ENCODE assay signal across 8 cellular contexts in genomic region chr11:27471067-27471587, GRCh38. TPM values are rescaled to one million over a fixed set of nuclear protein-coding genes. Genes with fewer than 3 reads are reported as not detected.
DNase-seq lines count a peak whose midpoint lies in the region; ATAC-seq and TF ChIP-seq lines count a peak whose summit lies in the region.

No MANE protein-coding gene starts in this region.

- H3K27me3 ChIP-seq in HAP-1 (ENCODE audit: low read depth) (no peaks in the 10 kb centered on the region), left lung (peaks cover 0 to 54% of the 10 kb centered on the region in 2 donors), thoracic aorta (replicated peaks; ENCODE audit: insufficient read depth) (no peaks in the 10 kb centered on the region)

- in situ Hi-C loops in HAP-1 (cut with MboI; ENCODE audit: low sequenced_read_pairs) = loop anchor here (25.0 kb wide), 1 partner anchor 109 kb away; the partner anchor contains the start of gene CCDC34

- POLR2A ChIA-PET in AG04449 (lab: Yijun Ruan, JAX) = no interaction called here

- H3K4me3 ChIP-seq in AG04449 (ENCODE audit: low read depth, low read length) = peak overlapping the region; percentile 75
- peak overlapping the region; percentile 65 for H3K4me3 ChIP-seq in HAP-1
- peak overlapping the region; percentile 56 to 58 for H3K4me3 ChIP-seq in left lung
- peak overlapping the region; percentile 85 for H3K4me3 ChIP-seq in thoracic aorta

- TF ChIP-seq POLR2A in GM18505 (IDR thresholded peaks at IDR 0.05; ENCODE audit: borderline replicate concordance, extremely low read depth, insufficient read depth, insufficient read length) = no peak

- peaks cover 24% of the 10 kb centered on the region for H3K4me1 ChIP-seq in HAP-1
- peaks cover 5 to 10% of the 10 kb centered on the region in 2 donors for H3K4me1 ChIP-seq in left lung
- H3K4me1 ChIP-seq in thoracic aorta (ENCODE audit: control insufficient read depth in 1 of 2, low read depth in 2 of 2) = peaks cover 18 to 45% of the 10 kb centered on the region in 2 donors

- ATAC-seq in left lung = no peak
- ATAC-seq in thoracic aorta (ENCODE audit: insufficient number of reproducible peaks, low FRiP score, low read depth) = no peak
- no peak for ATAC-seq in GM18505 (IDR thresholded peaks at IDR 0.05; ENCODE audit: unreplicated experiment)
- no peak for ATAC-seq in GM21423 (IDR thresholded peaks at IDR 0.05; ENCODE audit: unreplicated experiment)

- DNase-seq in AG04449 (ENCODE audit: low read depth, low spot score) = no peak
- DNase-seq in HAP-1 (ENCODE audit: low spot score in 2 of 2) = no peak
- peak; percentile 48 for DNase-seq in astrocyte of the hippocampus (ENCODE audit: low read depth, low spot score)
- no peak for DNase-seq in left lung
- no peak for DNase-seq in thoracic aorta (ENCODE audit: low spot score)
- no peak for DNase-seq in globus pallidus (ENCODE audit: low spot score)

- CTCF ChIA-PET in AG04449 (lab: Yijun Ruan, JAX) = interaction anchor here (1.3 to 2.0 kb wide), 3 partner anchors 28 to 175 kb away, joined by 3 to 5 read pairs (median 5); no protein-coding TSS in a partner anchor

- no peak for TF ChIP-seq CTCF in AG04449 (IDR thresholded peaks at IDR 0.05; ENCODE audit: insufficient read depth, low read length, missing control alignments)
- TF ChIP-seq CTCF in left lung (IDR thresholded peaks at IDR 0.05) = no peak
- TF ChIP-seq CTCF in thoracic aorta (IDR thresholded peaks at IDR 0.05) = no peak

- H3K27ac ChIP-seq in left lung (no peak overlapping the region), thoracic aorta (peak overlapping the region; percentile 87 to 88)

- intact Hi-C loops in left lung (cut with DNase I) = no loop called here

- no peaks in the 10 kb centered on the region for H3K36me3 ChIP-seq in HAP-1 (replicated peaks)
- H3K36me3 ChIP-seq in left lung = no peaks in the 10 kb centered on the region
- no peaks in the 10 kb centered on the region for H3K36me3 ChIP-seq in thoracic aorta

- H3K9me3 ChIP-seq in HAP-1 (no peaks in the 10 kb centered on the region), left lung (no peaks in the 10 kb centered on the region), thoracic aorta (no peaks in the 10 kb centered on the region)

RNA-seq across cellular contexts. Expression of gene LGR4, which starts 1.5 kb away (rescaled TPM):
- total RNA-seq in left lung (1 to 10 TPM; 4.0 to 6.9 TPM), thoracic aorta (10 to 100 TPM; 26.4 to 48.6 TPM)

RNA-seq across cellular contexts. Expression of gene LIN7C, which starts 35.4 kb away (rescaled TPM):
- total RNA-seq in left lung (10 to 100 TPM; 25.7 to 31.5 TPM), thoracic aorta (10 to 100 TPM; 26.9 to 51.3 TPM)

Comparison
In these comparisons a context has a peak if more than half of its experiments do, and no peak if none do; other contexts are left out.
1. H3K27ac ChIP-seq: peak in thoracic aorta (2 of 2); none in left lung (0 of 2).
2. Peak in every context shown above with its lines, with median percentiles within 50 percentile points of each other: H3K4me3 ChIP-seq.